1 cellular context compared by ENCODE assay signal in the genomic region with DNA sequence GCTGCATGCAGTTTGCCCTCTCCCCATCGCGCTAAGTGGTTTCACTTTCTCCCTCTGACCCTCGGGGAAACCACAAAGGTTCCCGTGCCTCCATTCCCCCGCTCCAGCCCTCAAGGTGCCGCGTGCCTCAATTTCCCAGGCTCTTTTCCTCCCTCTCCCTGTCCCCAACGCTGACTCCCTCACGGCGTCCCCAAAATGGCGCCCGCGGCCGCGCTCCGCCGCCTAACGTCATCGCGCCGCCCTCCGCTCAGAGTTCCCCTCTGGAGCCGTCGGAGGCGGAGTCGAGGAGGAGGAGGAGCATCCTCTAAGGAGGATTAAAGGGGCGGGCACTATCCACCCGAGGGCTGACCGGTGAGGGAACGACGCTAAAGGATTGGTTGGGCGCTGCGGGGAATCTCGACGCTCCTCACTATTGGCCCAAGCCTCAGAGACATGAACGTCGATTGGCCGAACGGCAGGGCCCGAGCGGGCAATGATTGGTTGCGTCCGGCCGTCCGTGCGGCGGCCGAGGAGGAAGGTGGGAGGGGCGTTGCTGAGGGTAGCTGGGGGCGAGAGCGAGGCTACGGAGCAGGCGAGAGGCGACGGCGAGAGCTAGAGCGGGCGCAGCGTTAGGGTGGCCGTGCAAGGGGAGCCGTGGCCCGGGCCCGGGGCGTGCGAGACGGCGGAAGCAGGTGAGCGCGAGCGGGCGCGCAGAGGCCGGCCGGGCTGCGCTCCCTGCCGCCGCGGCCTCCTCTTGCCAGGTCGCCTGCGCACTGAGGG.
A peak's percentile ranks its signal among the peaks of the same experiment; 100 is the strongest.
TF ChIP-seq lines count a peak whose summit lies in the region.

ZNF574 (plus strand) TSS at position 551 of the 759 bp plus-strand sequence. CDS start 2,441 bp downstream, outside the sequence.

TF ChIP-seq in SK-N-SH, 30 proteins besides CTCF, POLR2A, EP300 and RAD21 (continued from another document):
- TF ChIP-seq USF1 (IDR thresholded peaks at IDR 0.05; ENCODE audit: borderline replicate concordance, low read depth) = 0 out of 2 replicates have a peak, but pooled peaks have one; percentile 40
- no peak for TF ChIP-seq RXRA (IDR thresholded peaks at IDR 0.05; ENCODE audit: borderline replicate concordance, low read depth)
- TF ChIP-seq ELF1 (IDR thresholded peaks at IDR 0.05) = no peak; the same call in 1 of the 2 replicates
- no peak for TF ChIP-seq NFIC (IDR thresholded peaks at IDR 0.05; ENCODE audit: borderline replicate concordance)
- TF ChIP-seq RFX5 (IDR thresholded peaks at IDR 0.05; ENCODE audit: low read length) = peak; percentile 94
- no peak for TF ChIP-seq JUND (IDR thresholded peaks at IDR 0.05)
- TF ChIP-seq RCOR1 (IDR thresholded peaks at IDR 0.05; ENCODE audit: low read length) = no peak
- TF ChIP-seq GATA2 (CRISPR knock-in tag; IDR thresholded peaks at IDR 0.05) = no peak
- TF ChIP-seq FOXM1 (IDR thresholded peaks at IDR 0.05; ENCODE audit: low read depth) = peak; percentile 40; the same call in 1 of the 2 replicates
- TF ChIP-seq SMC3 (IDR thresholded peaks at IDR 0.05; ENCODE audit: low read depth, low read length) = no peak
- no peak for TF ChIP-seq SIN3A (IDR thresholded peaks at IDR 0.05; ENCODE audit: borderline replicate concordance, low read depth, low read length)
- peak; percentile 93 for TF ChIP-seq CHD2 (IDR thresholded peaks at IDR 0.05; ENCODE audit: low read length, partially characterized antibody)
- peak; percentile 96 for TF ChIP-seq YY1 (IDR thresholded peaks at IDR 0.05; ENCODE audit: low read depth)
- TF ChIP-seq PBX3 (IDR thresholded peaks at IDR 0.05) = peak; percentile 18
- peak; percentile 85 for TF ChIP-seq TAF1 (IDR thresholded peaks at IDR 0.05; ENCODE audit: borderline replicate concordance, low read depth, low read length)
- no peak for TF ChIP-seq EZH2phosphoT487 (IDR thresholded peaks at IDR 0.05; ENCODE audit: borderline replicate concordance, low read depth)
- TF ChIP-seq, protein P1, sequence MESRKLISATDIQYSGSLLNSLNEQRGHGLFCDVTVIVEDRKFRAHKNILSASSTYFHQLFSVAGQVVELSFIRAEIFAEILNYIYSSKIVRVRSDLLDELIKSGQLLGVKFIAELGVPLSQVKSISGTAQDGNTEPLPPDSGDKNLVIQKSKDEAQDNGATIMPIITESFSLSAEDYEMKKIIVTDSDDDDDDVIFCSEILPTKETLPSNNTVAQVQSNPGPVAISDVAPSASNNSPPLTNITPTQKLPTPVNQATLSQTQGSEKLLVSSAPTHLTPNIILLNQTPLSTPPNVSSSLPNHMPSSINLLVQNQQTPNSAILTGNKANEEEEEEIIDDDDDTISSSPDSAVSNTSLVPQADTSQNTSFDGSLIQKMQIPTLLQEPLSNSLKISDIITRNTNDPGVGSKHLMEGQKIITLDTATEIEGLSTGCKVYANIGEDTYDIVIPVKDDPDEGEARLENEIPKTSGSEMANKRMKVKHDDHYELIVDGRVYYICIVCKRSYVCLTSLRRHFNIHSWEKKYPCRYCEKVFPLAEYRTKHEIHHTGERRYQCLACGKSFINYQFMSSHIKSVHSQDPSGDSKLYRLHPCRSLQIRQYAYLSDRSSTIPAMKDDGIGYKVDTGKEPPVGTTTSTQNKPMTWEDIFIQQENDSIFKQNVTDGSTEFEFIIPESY (IDR thresholded peaks at IDR 0.05; ENCODE audit: borderline replicate concordance, low read depth) = no peak
- no peak; the same call in 1 of the 2 replicates for TF ChIP-seq TCF12 (IDR thresholded peaks at IDR 0.05)
- TF ChIP-seq, protein P2, sequence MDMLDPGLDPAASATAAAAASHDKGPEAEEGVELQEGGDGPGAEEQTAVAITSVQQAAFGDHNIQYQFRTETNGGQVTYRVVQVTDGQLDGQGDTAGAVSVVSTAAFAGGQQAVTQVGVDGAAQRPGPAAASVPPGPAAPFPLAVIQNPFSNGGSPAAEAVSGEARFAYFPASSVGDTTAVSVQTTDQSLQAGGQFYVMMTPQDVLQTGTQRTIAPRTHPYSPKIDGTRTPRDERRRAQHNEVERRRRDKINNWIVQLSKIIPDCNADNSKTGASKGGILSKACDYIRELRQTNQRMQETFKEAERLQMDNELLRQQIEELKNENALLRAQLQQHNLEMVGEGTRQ (IDR thresholded peaks at IDR 0.05; ENCODE audit: borderline replicate concordance, low read depth, low read length) = no peak
- peak; percentile 22; the same call in 1 of the 2 replicates for TF ChIP-seq MXI1 (IDR thresholded peaks at IDR 0.05; ENCODE audit: low read depth, low read length)
- TF ChIP-seq, protein P3, sequence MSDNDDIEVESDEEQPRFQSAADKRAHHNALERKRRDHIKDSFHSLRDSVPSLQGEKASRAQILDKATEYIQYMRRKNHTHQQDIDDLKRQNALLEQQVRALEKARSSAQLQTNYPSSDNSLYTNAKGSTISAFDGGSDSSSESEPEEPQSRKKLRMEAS (IDR thresholded peaks at IDR 0.05; ENCODE audit: low read depth) = peak; percentile 88
- no peak for TF ChIP-seq FOSL2 (IDR thresholded peaks at IDR 0.05; ENCODE audit: borderline replicate concordance, low read depth)
- TF ChIP-seq GABPA (IDR thresholded peaks at IDR 0.05; ENCODE audit: low read depth) = 0 out of 2 replicates have a peak, but pooled peaks have one; percentile 33
